In the genomic region with DNA sequence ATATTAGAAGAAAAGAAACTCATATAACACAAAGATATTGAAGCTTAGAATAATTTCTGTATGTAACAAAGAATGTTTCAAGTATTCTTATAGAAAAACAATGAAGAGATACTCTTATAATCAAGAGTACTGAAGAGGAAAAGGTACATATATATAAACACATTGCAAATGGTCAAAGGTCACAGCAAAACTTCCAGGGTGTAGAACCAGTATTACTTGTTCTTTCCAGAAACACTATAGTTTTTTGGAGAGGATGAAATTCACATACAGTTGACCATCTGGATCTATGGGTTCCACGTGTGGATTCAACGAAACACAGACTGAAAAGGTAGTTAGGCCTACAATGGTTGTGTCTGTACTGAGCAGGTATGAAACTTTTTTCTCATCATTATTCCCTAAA, we compare ENCODE assay signal across 19 cellular contexts. TPM values are rescaled to one million over a fixed set of nuclear protein-coding genes. Genes with fewer than 3 reads are reported as not detected.
DNase-seq lines count a peak whose midpoint lies in the region; ATAC-seq, FAIRE-seq and TF ChIP-seq lines count a peak whose summit lies in the region.
"Had no signal": no experiment of that assay in that cellular context is flagged by ENCODE, and none has a peak within 500 bp of the region (broad histone marks: within the 10 kb centered on the region; RNA-seq: fewer than 3 reads in every experiment).

No MANE protein-coding gene starts in this region.

- FAIRE-seq in small intestine (lab: Jason Lieb, UNC) = no peak
- FAIRE-seq: A549, G401.6, GM12891, HepG2, HTR-8/SVneo had no signal

- no peak for TF ChIP-seq CTCF in colonic mucosa (IDR thresholded peaks at IDR 0.05)

- WGBS in small intestine, 3 donors = 19 to 67% (median 49%) methylated on average over 2 of the region's 2 CpGs

- peaks cover 31% of the 10 kb centered on the region for H3K36me3 Mint-ChIP-seq in activated T-helper 2 cell treated with anti-CD3 and anti-CD28 coated beads, Interferon-gamma antibody, Interleukin-2, Interleukin-4, amounts not matched to agents 10 μg/mL and 5 μg/mL and 100 μg/mL, durations not matched to agents 14 hours and 24 hours and 36 hours (ENCODE audit: low read depth)

- no peak for ATAC-seq in HG03571 (IDR thresholded peaks at IDR 0.05; ENCODE audit: unreplicated experiment)
- ATAC-seq: A549, HepG2 had no signal

- no peak overlapping the region for H3K4me3 ChIP-seq in colonic mucosa
- no peak overlapping the region for H3K4me3 ChIP-seq in small intestine (ENCODE audit: low read depth in 1 of 2, low read length in 2 of 2)
- H3K4me3 ChIP-seq: A549, BLaER1 had no signal

- H3K27ac ChIP-seq in colonic mucosa = no peak overlapping the region
- no peak overlapping the region for H3K27ac ChIP-seq in small intestine (ENCODE audit: low read depth in 1 of 2, low read length in 1 of 2)
- H3K27ac ChIP-seq: A549, BLaER1 had no signal

- no peak overlapping the region for H3K27ac Mint-ChIP-seq in activated T-helper 2 cell treated with anti-CD3 and anti-CD28 coated beads, Interferon-gamma antibody, Interleukin-2, Interleukin-4, amounts not matched to agents 10 μg/mL and 5 μg/mL and 100 μg/mL, durations not matched to agents 14 hours and 24 hours and 36 hours
- H3K27ac Mint-ChIP-seq: H9 had no signal

- intact Hi-C loops in colonic mucosa (cut with DNase I) = no loop called here
- intact Hi-C loops in activated T-helper 2 cell treated with anti-CD3 and anti-CD28 coated beads, Interferon-gamma antibody, Interleukin-2, Interleukin-4, amounts not matched to agents 10 μg/mL and 5 μg/mL and 100 μg/mL, durations not matched to agents 14 hours and 24 hours and 36 hours (cut with micrococcal nuclease) = no loop called here

- H3K27me3 ChIP-seq in colonic mucosa (no peaks in the 10 kb centered on the region), small intestine (ENCODE audit: control insufficient read depth in 2 of 2, insufficient read depth in 2 of 2, low read length in 2 of 2) (no peaks in the 10 kb centered on the region)
- H3K27me3 ChIP-seq: BLaER1 had no signal

- H3K9ac ChIP-seq in colonic mucosa (ENCODE audit: low read depth in 2 of 2, low read length in 2 of 2) = no peak overlapping the region
- H3K9ac ChIP-seq: BLaER1 had no signal

- H3K36me3 ChIP-seq in colonic mucosa (no peaks in the 10 kb centered on the region), small intestine (ENCODE audit: control insufficient read depth in 2 of 2, insufficient read depth in 2 of 2, low read length in 2 of 2) (peaks cover 0 to 13% of the 10 kb centered on the region in 2 donors)

- no peak overlapping the region for H3K4me3 Mint-ChIP-seq in activated T-helper 2 cell treated with anti-CD3 and anti-CD28 coated beads, Interferon-gamma antibody, Interleukin-2, Interleukin-4, amounts not matched to agents 10 μg/mL and 5 μg/mL and 100 μg/mL, durations not matched to agents 14 hours and 24 hours and 36 hours (ENCODE audit: low read depth)
- H3K4me3 Mint-ChIP-seq: CD4-positive, CD25-positive, alpha-beta regulatory T cell; H9 had no signal

- H3K4me1 ChIP-seq in colonic mucosa = peaks cover 5% of the 10 kb centered on the region
- no peaks in the 10 kb centered on the region for H3K4me1 ChIP-seq in small intestine (ENCODE audit: control insufficient read depth in 2 of 2, insufficient read depth in 1 of 2, low read depth in 1 of 2, low read length in 1 of 2)
- H3K4me1 ChIP-seq: A549, BLaER1 had no signal

- H3K9me3 Mint-ChIP-seq in activated T-helper 2 cell treated with anti-CD3 and anti-CD28 coated beads, Interferon-gamma antibody, Interleukin-2, Interleukin-4, amounts not matched to agents 10 μg/mL and 5 μg/mL and 100 μg/mL, durations not matched to agents 14 hours and 24 hours and 36 hours = no peaks in the 10 kb centered on the region
- H3K9me3 Mint-ChIP-seq: CD4-positive, CD25-positive, alpha-beta regulatory T cell; H9 had no signal

- peak; percentile 57 for DNase-seq in DMS53 (lab: John Stamatoyannopoulos, UW)
- DNase-seq in LoVo (ENCODE audit: low spot score) = peak; percentile 54
- peak; percentile 57 for DNase-seq in colonic mucosa
- DNase-seq in small intestine = peak; percentile 65
- no peak for DNase-seq in activated T-helper 2 cell treated with anti-CD3 and anti-CD28 coated beads, Interferon-gamma antibody, Interleukin-2, Interleukin-4, amounts not matched to agents 10 μg/mL and 5 μg/mL and 100 μg/mL, durations not matched to agents 14 hours and 24 hours and 36 hours (ENCODE audit: low spot score)
- DNase-seq in NCI-H510A (lab: John Stamatoyannopoulos, UW) = no peak
- DNase-seq: CD4-positive, CD25-positive, alpha-beta regulatory T cell; DMS 273 treated with DMSO at 0.1 percent for 48 hours; DMS79 treated with DMSO at 0.1 percent for 48 hours; EL; GOT3; H9 had no signal

- H3K9me3 ChIP-seq in colonic mucosa = no peaks in the 10 kb centered on the region
- H3K9me3 ChIP-seq in small intestine (ENCODE audit: control insufficient read depth, low read depth) = no peaks in the 10 kb centered on the region
- H3K9me3 ChIP-seq: A549, BLaER1 had no signal

- H3K4me1 Mint-ChIP-seq in activated T-helper 2 cell treated with anti-CD3 and anti-CD28 coated beads, Interferon-gamma antibody, Interleukin-2, Interleukin-4, amounts not matched to agents 10 μg/mL and 5 μg/mL and 100 μg/mL, durations not matched to agents 14 hours and 24 hours and 36 hours (ENCODE audit: low read depth) = peaks cover 1% of the 10 kb centered on the region

- no peaks in the 10 kb centered on the region for H3K27me3 Mint-ChIP-seq in activated T-helper 2 cell treated with anti-CD3 and anti-CD28 coated beads, Interferon-gamma antibody, Interleukin-2, Interleukin-4, amounts not matched to agents 10 μg/mL and 5 μg/mL and 100 μg/mL, durations not matched to agents 14 hours and 24 hours and 36 hours (ENCODE audit: low read depth)
- H3K27me3 Mint-ChIP-seq: CD4-positive, CD25-positive, alpha-beta regulatory T cell had no signal

RNA-seq across cellular contexts. Expression of gene PRPSAP1, which starts 22.6 kb away (rescaled TPM):
- total RNA-seq in colonic mucosa = 10 to 100 TPM; 60.7 to 70.0 TPM
- polyA plus RNA-seq in small intestine = 10 to 100 TPM; 32.2 to 34.9 (median 32.5) TPM
- total RNA-seq in activated T-helper 2 cell treated with anti-CD3 and anti-CD28 coated beads, Interferon-gamma antibody, Interleukin-2, Interleukin-4, amounts not matched to agents 10 μg/mL and 5 μg/mL and 100 μg/mL, durations not matched to agents 14 hours and 24 hours and 36 hours = 48.2 and 49.9 TPM in 2 replicates

RNA-seq across cellular contexts. Expression of gene QRICH2, which starts 23.0 kb away (rescaled TPM):
- 1 to 10 TPM; 1.2 to 5.7 TPM for total RNA-seq in colonic mucosa
- polyA plus RNA-seq in small intestine = 1 to 10 TPM; 2.5 to 3.0 (median 2.7) TPM
- total RNA-seq in activated T-helper 2 cell treated with anti-CD3 and anti-CD28 coated beads, Interferon-gamma antibody, Interleukin-2, Interleukin-4, amounts not matched to agents 10 μg/mL and 5 μg/mL and 100 μg/mL, durations not matched to agents 14 hours and 24 hours and 36 hours = 1.7 and 2.1 TPM in 2 replicates

RNA-seq across cellular contexts. Expression of gene SPHK1, which starts 53.3 kb away (rescaled TPM):
- total RNA-seq in colonic mucosa = 1 to 10 TPM; 2.1 to 3.3 TPM
- 10 to 100 TPM; 10.5 to 12.7 (median 11.6) TPM for polyA plus RNA-seq in small intestine
- total RNA-seq in activated T-helper 2 cell treated with anti-CD3 and anti-CD28 coated beads, Interferon-gamma antibody, Interleukin-2, Interleukin-4, amounts not matched to agents 10 μg/mL and 5 μg/mL and 100 μg/mL, durations not matched to agents 14 hours and 24 hours and 36 hours = 16.0 and 16.4 TPM in 2 replicates

Comparison
In these comparisons a context has a peak if more than half of its experiments do, and no peak if none do; other contexts are left out.
1. DNase-seq: peak in DMS53 (single experiment), LoVo (single experiment), colonic mucosa (single experiment) and small intestine (single experiment); none in activated T-helper 2 cell treated with anti-CD3 and anti-CD28 coated beads, Interferon-gamma antibody, Interleukin-2, Interleukin-4, amounts not matched to agents 10 μg/mL and 5 μg/mL and 100 μg/mL, durations not matched to agents 14 hours and 24 hours and 36 hours (single experiment) and NCI-H510A (single experiment).